In genomic region chr10:623039-623438, GRCh38 we compare ENCODE assay signal across 1 cellular context.
TF ChIP-seq lines count a peak whose summit lies in the region.

No MANE protein-coding gene starts in this region.

TF ChIP-seq in HepG2, 621 proteins besides CTCF, POLR2A, EP300 and RAD21:
- no peak for TF ChIP-seq ZNF503 (CRISPR knock-in tag; IDR thresholded peaks at IDR 0.05)
- no peak for TF ChIP-seq ZMYM3 (CRISPR knock-in tag; IDR thresholded peaks at IDR 0.05)
- TF ChIP-seq RAD51 (IDR thresholded peaks at IDR 0.05; ENCODE audit: borderline replicate concordance) = no peak
- no peak for TF ChIP-seq SNAPC4 (CRISPR knock-in tag; IDR thresholded peaks at IDR 0.05)
- no peak for TF ChIP-seq ZFY (CRISPR knock-in tag; IDR thresholded peaks at IDR 0.05)
- TF ChIP-seq PCBP1 (IDR thresholded peaks at IDR 0.05; ENCODE audit: borderline replicate concordance, low read depth, low read length) = no peak
- TF ChIP-seq SPEN (CRISPR knock-in tag; IDR thresholded peaks at IDR 0.05; ENCODE audit: low read depth) = no peak
- no peak for TF ChIP-seq NFATC3 (CRISPR knock-in tag; IDR thresholded peaks at IDR 0.05)
- TF ChIP-seq NAIF1 (CRISPR knock-in tag; IDR thresholded peaks at IDR 0.05; ENCODE audit: borderline replicate concordance) = no peak
- TF ChIP-seq MAZ (IDR thresholded peaks at IDR 0.05; ENCODE audit: borderline replicate concordance, low read depth, low read length) = no peak
- no peak for TF ChIP-seq MAZ (CRISPR knock-in tag; IDR thresholded peaks at IDR 0.05; ENCODE audit: low read depth)
- no peak for TF ChIP-seq SMARCC2 (IDR thresholded peaks at IDR 0.05)
- no peak for TF ChIP-seq ZNF546 (CRISPR knock-in tag; conservative IDR thresholded peaks at IDR 0.05)
- no peak for TF ChIP-seq ZNF160 (CRISPR knock-in tag; IDR thresholded peaks at IDR 0.05)
- TF ChIP-seq ZNF142 (CRISPR knock-in tag; IDR thresholded peaks at IDR 0.05) = no peak
- TF ChIP-seq ZNF639 (CRISPR knock-in tag; conservative IDR thresholded peaks at IDR 0.05) = no peak
- TF ChIP-seq KDM2A (CRISPR knock-in tag; IDR thresholded peaks at IDR 0.05; ENCODE audit: borderline replicate concordance, low read depth) = no peak
